Comparison of ENCODE assay signal across 6 cellular contexts in the genomic region with DNA sequence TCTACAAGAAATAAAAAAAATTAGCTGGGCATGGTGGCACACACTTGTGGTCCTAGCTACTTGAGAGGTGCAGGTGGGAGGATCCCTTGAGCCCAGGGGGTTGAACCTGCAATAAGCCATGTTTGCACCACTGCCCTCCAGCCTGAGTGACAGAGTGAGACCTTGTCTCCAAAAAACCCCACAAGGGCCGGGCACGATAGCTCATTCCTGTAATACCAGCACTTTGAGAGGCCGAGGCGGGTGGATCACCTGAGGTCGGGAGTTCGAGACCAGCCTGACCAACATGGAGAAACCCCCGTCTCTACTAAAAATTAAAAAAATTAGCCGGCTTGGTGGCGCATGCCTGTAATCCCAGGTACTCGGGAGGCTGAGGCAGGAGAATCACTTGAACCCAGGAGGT. TPM values are rescaled to one million over a fixed set of nuclear protein-coding genes. Genes with fewer than 3 reads are reported as not detected.
"Had no signal": no experiment of that assay in that cellular context is flagged by ENCODE, and none has a peak within 500 bp of the region (broad histone marks: within the 10 kb centered on the region; RNA-seq: fewer than 3 reads in every experiment).

No MANE protein-coding gene starts in this region.

RNA-seq across cellular contexts. Expression of gene ANKRD53, which starts 21.5 kb away (rescaled TPM):
- total RNA-seq: activated CD8-positive, alpha-beta T cell treated with anti-CD3 and anti-CD28 coated beads for 36 hours; activated T-helper 2 cell treated with anti-CD3 and anti-CD28 coated beads, Interferon-gamma antibody, Interleukin-2, Interleukin-4, amounts not matched to agents 10 μg/mL and 5 μg/mL and 100 μg/mL, durations not matched to agents 14 hours and 24 hours and 36 hours; MCF 10A; RPMI7951; T-helper 1 cell treated with Interleukin-12 subunit alpha and Interleukin-12 subunit beta and Interleukin-4 antibody, amounts not matched to agents 30 ng/mL and 1 ng/mL, for 36 hours had no signal
- polyA plus RNA-seq: K562 had no signal
